Comparison of ENCODE assay signal across 8 cellular contexts in genomic region chr5:168291961-168292782, GRCh38.
DNase-seq lines count a peak whose midpoint lies in the region; ATAC-seq, FAIRE-seq and TF ChIP-seq lines count a peak whose summit lies in the region.

No MANE protein-coding gene starts in this region.

- no peaks in the 10 kb centered on the region for H4K20me1 ChIP-seq in KMS-11 (ENCODE audit: insufficient read depth)

- peak overlapping the region; percentile 41 for H2AFZ ChIP-seq in KMS-11 (ENCODE audit: low read depth)

- no peaks in the 10 kb centered on the region for H3K36me3 ChIP-seq in KMS-11 (ENCODE audit: insufficient read depth)
- no peaks in the 10 kb centered on the region for H3K36me3 ChIP-seq in mucosa of rectum (ENCODE audit: control insufficient read depth in 2 of 2, insufficient read depth in 2 of 2, low read length in 2 of 2)

- peaks cover 8% of the 10 kb centered on the region for H3K4me1 ChIP-seq in KMS-11 (ENCODE audit: low read depth, poor library complexity, severe bottlenecking)
- peaks cover 6 to 13% of the 10 kb centered on the region in 2 donors for H3K4me1 ChIP-seq in mucosa of rectum (ENCODE audit: control insufficient read depth in 2 of 2, insufficient read depth in 2 of 2, low read length in 2 of 2)

- H3K9ac ChIP-seq in KMS-11: peak overlapping the region; percentile 61; the same call in 1 of the 2 replicates
- H3K9ac ChIP-seq in mucosa of rectum (ENCODE audit: low read depth in 1 of 2, low read length in 2 of 2): peak overlapping the region in 1 of 2 donors; percentile 59

- TF ChIP-seq CTCF in D721Med (IDR thresholded peaks at IDR 0.05; ENCODE audit: insufficient read depth, missing control alignments): peak; percentile 1
- TF ChIP-seq CTCF in KMS-11 (conservative IDR thresholded peaks at IDR 0.05; ENCODE audit: low read depth, low read length): no peak
- peak; percentile 8 for TF ChIP-seq CTCF in choroid plexus epithelial cell (conservative IDR thresholded peaks at IDR 0.05; ENCODE audit: low read depth, low read length)

- no peak overlapping the region for H3K27ac ChIP-seq in KMS-11
- H3K27ac ChIP-seq in mucosa of rectum (ENCODE audit: low read depth in 2 of 2, low read length in 2 of 2): no peak overlapping the region
- no peak overlapping the region for H3K27ac ChIP-seq in substantia nigra (ENCODE audit: low read depth, low read length, poor library complexity, severe bottlenecking)

- no peak for FAIRE-seq in D721Med (lab: Jason Lieb, UNC)

- DNase-seq in D721Med (ENCODE audit: insufficient read length, low spot score) (peak; percentile 35), choroid plexus epithelial cell (ENCODE audit: low read depth) (no peak), substantia nigra (lab: John Stamatoyannopoulos, UW) (no peak), superior temporal gyrus (ENCODE audit: extremely low spot score) (no peak), OCI-M1 (lab: John Stamatoyannopoulos, UW) (no peak)

- H3K79me2 ChIP-seq in KMS-11 (ENCODE audit: insufficient read depth, low read depth): no peaks in the 10 kb centered on the region

- no peaks in the 10 kb centered on the region for H3K9me3 ChIP-seq in mucosa of rectum (ENCODE audit: control insufficient read depth in 2 of 2, low read length in 2 of 2)

- H3K4me3 ChIP-seq in KMS-11 (IDR thresholded peaks at IDR 0.05; ENCODE audit: insufficient read depth, low read depth, low read length) (no peak overlapping the region), choroid plexus epithelial cell (ENCODE audit: low read depth, low read length) (peak overlapping the region; percentile 65), mucosa of rectum (ENCODE audit: low read length in 2 of 2) (peak overlapping the region; percentile 48 to 58)

- H3K27me3 ChIP-seq in KMS-11 (ENCODE audit: insufficient read depth, low read depth) (no peaks in the 10 kb centered on the region), mucosa of rectum (ENCODE audit: control insufficient read depth in 2 of 2, insufficient read depth in 2 of 2, low read length in 2 of 2) (peaks cover 0 to 9% of the 10 kb centered on the region in 2 donors)

- peak overlapping the region; percentile 33 for H3K4me2 ChIP-seq in KMS-11

- peak; percentile 34 for ATAC-seq in GM21529 (IDR thresholded peaks at IDR 0.05; ENCODE audit: unreplicated experiment)
